In the genomic region with DNA sequence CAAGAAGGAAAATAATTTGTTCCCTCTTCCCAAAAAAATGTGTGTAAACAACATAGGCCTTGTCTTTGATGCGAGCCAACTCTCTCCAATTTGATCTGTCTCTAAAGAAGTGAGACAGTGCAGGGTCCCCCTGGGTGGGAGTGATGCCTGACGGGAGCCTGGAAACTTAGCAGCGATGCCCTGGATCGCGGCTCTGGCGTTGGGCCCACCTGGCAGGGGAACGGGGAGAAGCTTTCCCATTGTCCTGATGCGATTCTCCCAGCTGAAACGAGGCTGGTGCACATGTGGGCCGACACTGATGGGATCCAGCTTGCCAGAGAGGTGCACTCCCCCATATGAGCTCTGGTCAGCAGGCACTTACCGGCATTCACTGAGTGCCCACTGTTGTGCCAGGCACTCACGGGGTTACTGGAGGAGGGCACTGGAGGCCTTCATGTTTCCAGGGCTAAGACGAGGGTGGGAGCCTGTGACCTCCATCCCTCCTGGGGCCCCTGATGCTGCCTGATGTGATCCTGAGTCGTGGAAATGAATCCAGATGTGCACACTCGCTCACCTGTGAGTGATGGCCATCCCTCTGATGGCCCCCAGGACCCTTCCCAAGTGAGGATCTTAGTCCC, we compare ENCODE assay signal across 21 cellular contexts.
"Had no signal": no experiment of that assay in that cellular context is flagged by ENCODE, and none has a peak within 500 bp of the region (broad histone marks: within the 10 kb centered on the region; RNA-seq: fewer than 3 reads in every experiment).

No MANE protein-coding gene starts in this region.

- ATAC-seq: activated CD8-positive, alpha-beta T cell treated with anti-CD3 and anti-CD28 coated beads, Interleukin-2, amount 10 ng/mL, durations not matched to agents 7 days and 5 days; K562; T-helper 17 cell; WTC11 had no signal

- H3K36me3 ChIP-seq: brain microvascular endothelial cell, cardiac muscle cell had no signal

- H3K4me3 ChIP-seq: cardiac muscle cell, K562 had no signal

- H3K27ac ChIP-seq: brain microvascular endothelial cell, cardiac muscle cell had no signal

- FAIRE-seq: K562 had no signal

- DNase-seq: activated CD4-positive, alpha-beta T cell treated with anti-CD3 and anti-CD28 coated beads for 48 hours; activated CD4-positive, alpha-beta T cell treated with anti-CD3 and anti-CD28 coated beads, Interleukin-2, amount 50 U/mL, for 4 hours; activated CD4-positive, CD25-positive, alpha-beta regulatory T cell treated with anti-CD3 and anti-CD28 coated beads, Interleukin-2, amount 50 U/mL, for 72 hours; activated CD8-positive, alpha-beta T cell treated with anti-CD3 and anti-CD28 coated beads, Interleukin-2, amount 10 ng/mL, durations not matched to agents 7 days and 5 days; activated gamma-delta T cell; activated naive CD4-positive, alpha-beta T cell treated with anti-CD3 and anti-CD28 coated beads for 36 hours; activated T-cell treated with anti-CD3 and anti-CD28 coated beads, Interleukin-2, amount 50 U/mL, for 24 hours; amygdala; brain microvascular endothelial cell; Karpas-422; NCI-H2029; NCI-H345; NCI-H510A; NCI-H526 treated with DMSO at 0.1 percent for 48 hours; NCI-H82; SIG-M5; T-helper 17 cell; T-helper 9 cell had no signal

- H3K27me3 ChIP-seq: cardiac muscle cell had no signal
